17 cellular contexts compared by ENCODE assay signal in genomic region chr10:43233601-43234430, GRCh38. TPM values are rescaled to one million over a fixed set of nuclear protein-coding genes. Genes with fewer than 3 reads are reported as not detected.
DNase-seq lines count a peak whose midpoint lies in the region; ATAC-seq and TF ChIP-seq lines count a peak whose summit lies in the region.
"Had no signal": no experiment of that assay in that cellular context is flagged by ENCODE, and none has a peak within 500 bp of the region (broad histone marks: within the 10 kb centered on the region; RNA-seq: fewer than 3 reads in every experiment).

No MANE protein-coding gene starts in this region.

- DNase-seq in H9, result peak; percentile 15
- DNase-seq in activated CD8-positive, alpha-beta memory T cell treated with anti-CD3 and anti-CD28 coated beads, Interleukin-2, amount 50 U/mL, for 4 hours, result peak; percentile 4
- peak; percentile 14 for DNase-seq in left ventricle myocardium superior
- DNase-seq in sigmoid colon, result peak; percentile 24
- DNase-seq in NAMALWA (ENCODE audit: low spot score), result no peak
- no peak for DNase-seq in kidney tubule cell (ENCODE audit: low spot score)
- DNase-seq: CD4-positive, CD25-positive, alpha-beta regulatory T cell; EL; foreskin fibroblast; NCI-H1930; NCI-H526 treated with DMSO at 0.1 percent for 48 hours; stimulated activated CD4-positive, alpha-beta T cell treated with anti-CD3 and anti-CD28 coated beads, Interleukin-15, amount 100 ng/mL, for 24 hours; testis had no signal

- TF ChIP-seq CTCF in H9 (conservative IDR thresholded peaks at IDR 0.05) (no peak), sigmoid colon (IDR thresholded peaks at IDR 0.05) (no peak)

- H2BK12ac ChIP-seq in H9 (ENCODE audit: insufficient read length, low read depth, low read length), result no peak overlapping the region

- H3K4me1 Mint-ChIP-seq in H9, result peaks cover 8 to 13% of the 10 kb centered on the region in 2 experiments

- H3K4ac ChIP-seq in H9 (ENCODE audit: low read depth, low read length), result no peak overlapping the region

- H3K27ac Mint-ChIP-seq in H9, result no peak overlapping the region; a peak in 1 of 7 replicates
- H3K27ac Mint-ChIP-seq: activated T-helper 1 cell treated with anti-CD3 and anti-CD28 coated beads, Interleukin-12 subunit alpha, Interleukin-12 subunit beta, Interleukin-2, Interleukin-4 antibody, amounts not matched to agents 30 ng/mL and 10 ng/mL and 1 ng/mL, durations not matched to agents 14 hours and 24 hours and 36 hours; CD4-positive, CD25-positive, alpha-beta regulatory T cell had no signal

- no peak overlapping the region for H4K91ac ChIP-seq in H9 (ENCODE audit: insufficient read length, low read depth, low read length)

- no peak overlapping the region for H3K14ac ChIP-seq in H9 (ENCODE audit: insufficient read depth, low read length)

- H3K36me3 Mint-ChIP-seq in H9 (ENCODE audit: insufficient read depth in 1 of 3, low read depth in 3 of 3), result no peaks in the 10 kb centered on the region; a peak in 1 of 7 replicates
- H3K36me3 Mint-ChIP-seq: CD4-positive, CD25-positive, alpha-beta regulatory T cell had no signal

- TF ChIP-seq POLR2A in sigmoid colon (IDR thresholded peaks at IDR 0.05), result no peak

- no peak overlapping the region for H4K8ac ChIP-seq in H9 (replicated peaks; ENCODE audit: insufficient read length, low read depth, low read length)

- no peak overlapping the region for H3K4me2 ChIP-seq in H9 (ENCODE audit: insufficient read depth, insufficient read length, low read length)

- no peaks in the 10 kb centered on the region for H3K9me3 Mint-ChIP-seq in H9
- H3K9me3 Mint-ChIP-seq: activated T-helper 1 cell treated with anti-CD3 and anti-CD28 coated beads, Interleukin-12 subunit alpha, Interleukin-12 subunit beta, Interleukin-2, Interleukin-4 antibody, amounts not matched to agents 30 ng/mL and 10 ng/mL and 1 ng/mL, durations not matched to agents 14 hours and 24 hours and 36 hours had no signal

- H3K36me3 ChIP-seq in sigmoid colon, result no peaks in the 10 kb centered on the region
- H3K36me3 ChIP-seq: pancreas had no signal

- no peak overlapping the region for H3K4me3 Mint-ChIP-seq in H9
- H3K4me3 Mint-ChIP-seq: activated T-helper 1 cell treated with anti-CD3 and anti-CD28 coated beads, Interleukin-12 subunit alpha, Interleukin-12 subunit beta, Interleukin-2, Interleukin-4 antibody, amounts not matched to agents 30 ng/mL and 10 ng/mL and 1 ng/mL, durations not matched to agents 14 hours and 24 hours and 36 hours; CD4-positive, CD25-positive, alpha-beta regulatory T cell had no signal

- TF ChIP-seq EP300 in sigmoid colon (IDR thresholded peaks at IDR 0.05), result no peak

- H3K4me3 ChIP-seq in sigmoid colon, result no peak overlapping the region
- H3K4me3 ChIP-seq: pancreas, testis had no signal

- H2BK15ac ChIP-seq in H9 (ENCODE audit: low read depth, low read length), result no peak overlapping the region

- intact Hi-C loops in left ventricle myocardium superior (cut with micrococcal nuclease), result no loop called here
- intact Hi-C loops in sigmoid colon (cut with DNase I), result no loop called here

- H3K9me3 ChIP-seq in H9 (ENCODE audit: control insufficient read depth, low read depth, low read length), result no peaks in the 10 kb centered on the region
- no peaks in the 10 kb centered on the region for H3K9me3 ChIP-seq in sigmoid colon
- H3K9me3 ChIP-seq: pancreas, testis had no signal

- no peaks in the 10 kb centered on the region for H4K20me1 ChIP-seq in H9 (ENCODE audit: control insufficient read depth, insufficient read depth, insufficient read length)

- H3K79me2 ChIP-seq in H9 (ENCODE audit: insufficient read depth, low read length), result no peaks in the 10 kb centered on the region

- no peak for ATAC-seq in left ventricle myocardium superior
- no peak for ATAC-seq in GM18520 (IDR thresholded peaks at IDR 0.05; ENCODE audit: unreplicated experiment)
- ATAC-seq: Panc1, pancreas had no signal

- H2BK20ac ChIP-seq in H9 (ENCODE audit: low read depth, low read length, poor library complexity, severe bottlenecking), result no peak overlapping the region

- H3T11ph ChIP-seq in H9 (ENCODE audit: low read length), result no peak overlapping the region

- no peak overlapping the region for H4K5ac ChIP-seq in H9 (ENCODE audit: insufficient read length, low read depth, low read length)

- H3K23ac ChIP-seq in H9 (ENCODE audit: insufficient read length, low read depth, low read length), result no peak overlapping the region

- H2AFZ ChIP-seq in H9 (ENCODE audit: low read length), result no peak overlapping the region

- H3K9ac ChIP-seq in H9 (ENCODE audit: extremely low read depth, insufficient read length, low read length), result no peak overlapping the region

- no peak overlapping the region for H3K18ac ChIP-seq in H9 (ENCODE audit: insufficient read length, low read depth, low read length)

- no peak overlapping the region for H3K56ac ChIP-seq in H9 (ENCODE audit: insufficient read length, low read depth, low read length)

- H2BK5ac ChIP-seq in H9 (ENCODE audit: insufficient read length, low read length), result no peak overlapping the region

- peaks cover 46% of the 10 kb centered on the region for H3K27me3 Mint-ChIP-seq in H9 (ENCODE audit: low read depth)

- no peak overlapping the region for H2BK120ac ChIP-seq in H9 (ENCODE audit: low read depth, low read length, poor library complexity, severe bottlenecking)

- H3K79me1 ChIP-seq in H9 (ENCODE audit: insufficient read depth, low read depth, low read length, poor library complexity, severe bottlenecking), result no peaks in the 10 kb centered on the region

- H3K27me3 ChIP-seq in H9 (ENCODE audit: insufficient read depth, low read length) (peaks cover 11% of the 10 kb centered on the region; the same call in 1 of the 2 replicates), sigmoid colon (peaks cover 19 to 31% (median 26%) of the 10 kb centered on the region in 3 donors)
- H3K27me3 ChIP-seq: testis had no signal

- H3K27ac ChIP-seq in H9 (ENCODE audit: insufficient read length, low read depth, low read length), result no peak overlapping the region
- H3K27ac ChIP-seq in sigmoid colon, result no peak overlapping the region
- H3K27ac ChIP-seq: pancreas, testis had no signal

- no CpG with 5 or more reads among the region's 19 CpGs for WGBS in H9 (ENCODE audit: extremely low coverage, insufficient read length, low lambda C conversion rate)
- WGBS in sigmoid colon, 2 donors, result 80 to 88% methylated on average over 19 of the region's 19 CpGs

- peaks cover 7% of the 10 kb centered on the region for H3K23me2 ChIP-seq in H9 (ENCODE audit: insufficient read length, low read depth, low read length, poor library complexity, severe bottlenecking)

- H3K4me1 ChIP-seq in H9 (ENCODE audit: insufficient read depth, low read length) (no peaks in the 10 kb centered on the region), sigmoid colon (peaks cover 0 to 16% (median 13%) of the 10 kb centered on the region in 4 donors)
- H3K4me1 ChIP-seq: pancreas, testis had no signal

- no peak overlapping the region for H2AK5ac ChIP-seq in H9 (ENCODE audit: insufficient read length, low read length)

RNA-seq across cellular contexts. Expression of gene RASGEF1A, which starts 33.0 kb away (rescaled TPM):
- 17.6 and 20.0 TPM in 2 replicates for total RNA-seq in H9 (2021)
- total RNA-seq in left ventricle myocardium superior, result 2.7 TPM
- 1 to 10 TPM in 1 of 4 donors, under 1 TPM in 3; 0.27 to 2.5 (median 0.34) TPM for total RNA-seq in sigmoid colon
- 1 to 10 TPM in 1 of 3 donors, under 1 TPM in 2; 0.46 to 1.6 (median 0.60) TPM for polyA plus RNA-seq in sigmoid colon

Comparison
In these comparisons a context has a peak if more than half of its experiments do, and no peak if none do; other contexts are left out.
1. DNase-seq: peak in H9 (single experiment), activated CD8-positive, alpha-beta memory T cell treated with anti-CD3 and anti-CD28 coated beads, Interleukin-2, amount 50 U/mL, for 4 hours (single experiment), left ventricle myocardium superior (single experiment) and sigmoid colon (single experiment); none in NAMALWA (single experiment) and kidney tubule cell (single experiment).